21 cellular contexts compared by ENCODE assay signal in genomic region chr10:69768386-69768785, GRCh38. TPM values are rescaled to one million over a fixed set of nuclear protein-coding genes. Genes with fewer than 3 reads are reported as not detected.
"Had no signal": no experiment of that assay in that cellular context is flagged by ENCODE, and none has a peak within 500 bp of the region (broad histone marks: within the 10 kb centered on the region; RNA-seq: fewer than 3 reads in every experiment).

No MANE protein-coding gene starts in this region.

- H3K9ac ChIP-seq: neural progenitor cell had no signal

- H3K27ac Mint-ChIP-seq: activated naive CD4-positive, alpha-beta T cell treated with anti-CD3 and anti-CD28 coated beads, Interleukin-2, amount 50 U/mL, for 72 hours; stimulated activated memory B cell treated with anti-CD40 and anti-IgM and Interleukin-4, amounts not matched to agents 10 μg/mL and 1 μg/mL and 100 μg/mL, for 72 hours had no signal

- ATAC-seq: activated naive CD4-positive, alpha-beta T cell treated with anti-CD3 and anti-CD28 coated beads, Interleukin-2, amount 50 U/mL, for 72 hours; heart left ventricle; stimulated activated memory B cell treated with anti-CD40 and anti-IgM and Interleukin-4, amounts not matched to agents 10 μg/mL and 1 μg/mL and 100 μg/mL, for 72 hours had no signal

- DNase-seq: activated CD4-positive, alpha-beta T cell treated with anti-CD3 and anti-CD28 coated beads, Interleukin-2, amount 50 U/mL, for 4 hours; activated gamma-delta T cell treated with Interleukin-2 at 50 U/mL for 16 hours; adrenal gland; caudate nucleus; cortex of kidney; heart left ventricle; kidney; left ventricle myocardium inferior; mammary epithelial cell; ovary; sigmoid colon; stimulated activated CD4-positive, alpha-beta T cell treated with anti-CD3 and anti-CD28 coated beads, Interleukin-4, amount 100 ng/mL, for 24 hours; SW 1271; T-helper 2 cell; thyroid gland had no signal

- H3K27me3 ChIP-seq: adrenal gland, neural progenitor cell, ovary, sigmoid colon, thyroid gland had no signal

- H3K4me1 ChIP-seq: adrenal gland, thyroid gland had no signal

- H3K4me2 ChIP-seq: neural progenitor cell had no signal

- H3K27ac ChIP-seq: adrenal gland, heart left ventricle, left ventricle myocardium inferior, neural progenitor cell, ovary, sigmoid colon, thyroid gland had no signal

- H3K36me3 ChIP-seq: adrenal gland, heart left ventricle, left ventricle myocardium inferior, neural progenitor cell, ovary, sigmoid colon, thyroid gland had no signal

- H3K36me3 Mint-ChIP-seq: activated naive CD4-positive, alpha-beta T cell treated with anti-CD3 and anti-CD28 coated beads, Interleukin-2, amount 50 U/mL, for 72 hours; neural progenitor cell; stimulated activated memory B cell treated with anti-CD40 and anti-IgM and Interleukin-4, amounts not matched to agents 10 μg/mL and 1 μg/mL and 100 μg/mL, for 72 hours had no signal

- H3K9me3 Mint-ChIP-seq: activated naive CD4-positive, alpha-beta T cell treated with anti-CD3 and anti-CD28 coated beads, Interleukin-2, amount 50 U/mL, for 72 hours; neural progenitor cell; stimulated activated memory B cell treated with anti-CD40 and anti-IgM and Interleukin-4, amounts not matched to agents 10 μg/mL and 1 μg/mL and 100 μg/mL, for 72 hours had no signal

- FAIRE-seq: frontal cortex, kidney, TTC549 had no signal

- H3K9me3 ChIP-seq: adrenal gland, heart left ventricle, ovary, sigmoid colon, thyroid gland had no signal

- H3K4me3 Mint-ChIP-seq: neural progenitor cell; stimulated activated memory B cell treated with anti-CD40 and anti-IgM and Interleukin-4, amounts not matched to agents 10 μg/mL and 1 μg/mL and 100 μg/mL, for 72 hours had no signal

- H3K4me1 Mint-ChIP-seq: stimulated activated memory B cell treated with anti-CD40 and anti-IgM and Interleukin-4, amounts not matched to agents 10 μg/mL and 1 μg/mL and 100 μg/mL, for 72 hours had no signal

- H3K4me3 ChIP-seq: adrenal gland, heart left ventricle, left ventricle myocardium inferior, neural progenitor cell, ovary, sigmoid colon, thyroid gland had no signal

RNA-seq across cellular contexts. Expression of gene COL13A1, which starts 33.3 kb away (rescaled TPM):
- total RNA-seq: activated CD8-positive, alpha-beta memory T cell treated with anti-CD3 and anti-CD28 coated beads for 36 hours; activated naive CD4-positive, alpha-beta T cell treated with anti-CD3 and anti-CD28 coated beads, Interleukin-2, amount 50 U/mL, for 72 hours had no signal
